Comparison of ENCODE assay signal across 17 cellular contexts in the genomic region with DNA sequence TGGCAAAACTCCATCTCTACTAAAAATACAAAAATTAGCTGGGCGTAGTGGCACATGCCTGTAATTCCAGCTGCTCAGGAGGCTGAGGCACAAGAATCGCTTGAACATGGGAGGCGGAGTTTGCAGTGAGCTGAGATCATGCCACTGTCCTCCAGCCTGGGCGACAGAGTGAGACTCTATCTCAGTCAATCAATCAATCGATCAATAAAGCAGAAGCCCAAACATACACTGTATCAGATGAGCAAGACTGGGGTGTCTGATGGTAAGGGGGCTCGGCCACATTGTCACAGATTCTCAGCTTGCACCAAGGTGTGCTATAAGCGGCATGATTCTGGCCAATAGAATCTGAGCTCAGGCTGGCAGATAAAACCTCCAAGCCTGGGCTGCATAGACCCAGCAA.
DNase-seq lines count a peak whose midpoint lies in the region; ATAC-seq and TF ChIP-seq lines count a peak whose summit lies in the region.
"Had no signal": no experiment of that assay in that cellular context is flagged by ENCODE, and none has a peak within 500 bp of the region (broad histone marks: within the 10 kb centered on the region; RNA-seq: fewer than 3 reads in every experiment).

No MANE protein-coding gene starts in this region.

- H3K9me3 Mint-ChIP-seq in endodermal cell (no peaks in the 10 kb centered on the region), osteocyte (ENCODE audit: unreplicated experiment) (no peaks in the 10 kb centered on the region), type B pancreatic cell (no peaks in the 10 kb centered on the region)

- no peaks in the 10 kb centered on the region for H3K36me3 ChIP-seq in right atrium auricular region
- H3K36me3 ChIP-seq in endodermal cell (ENCODE audit: control insufficient read depth, insufficient read depth, low read length), result no peaks in the 10 kb centered on the region
- H3K36me3 ChIP-seq: HAP-1 had no signal

- H3K27me3 Mint-ChIP-seq in endodermal cell (ENCODE audit: insufficient read depth) (peaks cover 14% of the 10 kb centered on the region), osteocyte (ENCODE audit: unreplicated experiment) (no peaks in the 10 kb centered on the region), type B pancreatic cell (peaks cover 38% of the 10 kb centered on the region)

- no peaks in the 10 kb centered on the region for H3K27me3 ChIP-seq in right atrium auricular region
- H3K27me3 ChIP-seq in endodermal cell (ENCODE audit: control insufficient read depth, insufficient read depth, low read length, poor library complexity, severe bottlenecking), result peaks cover 5% of the 10 kb centered on the region

- WGBS in endodermal cell (ENCODE audit: insufficient coverage in 1 of 2, insufficient read length in 1 of 2), 2 experiments, result 76 to 95% methylated on average over 4 to 7 of the region's 7 CpGs

- H3K9ac ChIP-seq in endodermal cell (ENCODE audit: extremely low read depth, low read length, poor library complexity, severe bottlenecking), result no peak overlapping the region

- H3K4me1 ChIP-seq in right atrium auricular region (no peaks in the 10 kb centered on the region), endodermal cell (ENCODE audit: control insufficient read depth, insufficient read depth, low read length) (no peaks in the 10 kb centered on the region)
- H3K4me1 ChIP-seq: HAP-1 had no signal

- H3K9me3 ChIP-seq in right atrium auricular region, result no peaks in the 10 kb centered on the region
- no peaks in the 10 kb centered on the region for H3K9me3 ChIP-seq in endodermal cell (ENCODE audit: control insufficient read depth, low read length)
- H3K9me3 ChIP-seq: HAP-1 had no signal

- H3K4me3 Mint-ChIP-seq in endodermal cell (no peak overlapping the region), osteocyte (ENCODE audit: unreplicated experiment) (no peak overlapping the region), type B pancreatic cell (no peak overlapping the region)
- H3K4me3 Mint-ChIP-seq: CD4-positive, alpha-beta memory T cell; HFFc6 had no signal

- TF ChIP-seq CTCF in right atrium auricular region (IDR thresholded peaks at IDR 0.05) (no peak), endodermal cell (conservative IDR thresholded peaks at IDR 0.05) (no peak), osteocyte (IDR thresholded peaks at IDR 0.05) (no peak), type B pancreatic cell (conservative IDR thresholded peaks at IDR 0.05) (no peak)

- peaks cover 3% of the 10 kb centered on the region for H3K4me1 Mint-ChIP-seq in endodermal cell
- H3K4me1 Mint-ChIP-seq in osteocyte (ENCODE audit: unreplicated experiment), result no peaks in the 10 kb centered on the region
- H3K4me1 Mint-ChIP-seq in type B pancreatic cell (ENCODE audit: unreplicated experiment), result peaks cover 6% of the 10 kb centered on the region
- H3K4me1 Mint-ChIP-seq: CD4-positive, alpha-beta memory T cell had no signal

- intact Hi-C loops in cardiac septum (cut with DNase I), result no loop called here

- peak; percentile 62 for DNase-seq in cardiac septum (ENCODE audit: low spot score)
- DNase-seq in right atrium auricular region (ENCODE audit: low spot score), result no peak
- peak; percentile 32 for DNase-seq in endodermal cell
- peak; percentile 51 for DNase-seq in osteocyte (ENCODE audit: extremely low spot score, unreplicated experiment)
- peak; percentile 34 for DNase-seq in type B pancreatic cell (ENCODE audit: extremely low spot score, unreplicated experiment)
- DNase-seq in dedifferentiated amniotic fluid mesenchymal stem cell (ENCODE audit: extremely low spot score), result no peak
- DNase-seq in EL, result no peak
- DNase-seq: C1 segment of cervical spinal cord; Calu3; CD4-positive, alpha-beta memory T cell; COR-L47; DMS53; DMS79 treated with DMSO at 0.1 percent for 48 hours; GOT3; HFFc6 had no signal

- no peaks in the 10 kb centered on the region for H3K36me3 Mint-ChIP-seq in endodermal cell (ENCODE audit: low read depth)
- H3K36me3 Mint-ChIP-seq in osteocyte (ENCODE audit: unreplicated experiment), result no peaks in the 10 kb centered on the region
- no peaks in the 10 kb centered on the region for H3K36me3 Mint-ChIP-seq in type B pancreatic cell
- H3K36me3 Mint-ChIP-seq: CD4-positive, alpha-beta memory T cell had no signal

- H3K27ac Mint-ChIP-seq in endodermal cell (no peak overlapping the region), osteocyte (ENCODE audit: unreplicated experiment) (no peak overlapping the region), type B pancreatic cell (no peak overlapping the region)
- H3K27ac Mint-ChIP-seq: HFFc6 had no signal

- H3K4me3 ChIP-seq in right atrium auricular region (no peak overlapping the region), endodermal cell (ENCODE audit: low read length) (no peak overlapping the region)
- H3K4me3 ChIP-seq: HAP-1 had no signal

- H3K27ac ChIP-seq in right atrium auricular region, result no peak overlapping the region
- no peak overlapping the region for H3K27ac ChIP-seq in endodermal cell (ENCODE audit: low read depth, low read length)

- ATAC-seq in HG02981 (IDR thresholded peaks at IDR 0.05; ENCODE audit: unreplicated experiment), result no peak

Comparison
In these comparisons a context has a peak if more than half of its experiments do, and no peak if none do; other contexts are left out.
1. DNase-seq: peak in cardiac septum (single experiment), endodermal cell (single experiment), osteocyte (single experiment) and type B pancreatic cell (single experiment); none in right atrium auricular region (single experiment), dedifferentiated amniotic fluid mesenchymal stem cell (single experiment) and EL (single experiment).